In the genomic region with DNA sequence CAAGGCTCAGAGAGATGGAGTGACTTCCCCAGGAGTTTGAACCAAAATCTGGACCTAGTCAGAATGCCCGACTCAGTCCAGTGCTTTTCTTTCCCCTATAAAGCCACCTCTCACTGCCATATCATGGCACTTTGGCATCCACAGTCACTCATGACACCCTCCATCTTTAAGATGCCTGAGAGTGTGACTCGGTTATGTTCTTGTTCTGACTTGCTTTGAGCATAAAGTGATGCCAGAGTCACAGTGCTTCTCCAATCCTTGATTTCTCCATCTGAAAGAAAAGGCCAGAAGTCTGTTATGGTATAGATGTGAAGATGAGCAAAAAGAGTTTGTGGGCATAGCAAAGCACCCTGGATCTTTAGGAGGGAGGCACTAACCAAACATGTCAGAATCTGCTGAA, we compare ENCODE assay signal across 38 cellular contexts.
"Had no signal": no experiment of that assay in that cellular context is flagged by ENCODE, and none has a peak within 500 bp of the region (broad histone marks: within the 10 kb centered on the region; RNA-seq: fewer than 3 reads in every experiment).

No MANE protein-coding gene starts in this region.

- H3K27me3 Mint-ChIP-seq: activated B cell treated with CpG ODN at 0.5 μM for 24 hours; activated CD4-positive, alpha-beta memory T cell treated with anti-CD3 and anti-CD28 coated beads for 36 hours; activated CD4-positive, alpha-beta T cell treated with anti-CD3 and anti-CD28 coated beads, Interleukin-2, amount 10 ng/mL, durations not matched to agents 24 days and 14 days; activated naive CD8-positive, alpha-beta T cell treated with anti-CD3 and anti-CD28 coated beads for 36 hours; central memory CD8-positive, alpha-beta T cell had no signal

- DNase-seq: activated B cell treated with CpG ODN at 0.5 μM for 24 hours; activated CD4-positive, alpha-beta memory T cell treated with anti-CD3 and anti-CD28 coated beads for 36 hours; activated CD4-positive, alpha-beta T cell treated with anti-CD3 and anti-CD28 coated beads for 4 hours; activated CD4-positive, alpha-beta T cell treated with anti-CD3 and anti-CD28 coated beads, Interleukin-2, amount 10 ng/mL, durations not matched to agents 24 days and 14 days; activated CD4-positive, alpha-beta T cell treated with anti-CD3 and anti-CD28 coated beads, Interleukin-2, amount 50 U/mL, for 1 hour; activated CD4-positive, alpha-beta T cell treated with anti-CD3 and anti-CD28 coated beads, Interleukin-2, amount 50 U/mL, for 4 hours; activated CD4-positive, CD25-positive, alpha-beta regulatory T cell treated with anti-CD3 and anti-CD28 coated beads, Interleukin-2, amount 50 U/mL, for 72 hours; activated CD8-positive, alpha-beta memory T cell treated with anti-CD3 and anti-CD28 coated beads, Interleukin-2, amount 50 U/mL, for 4 hours; activated CD8-positive, alpha-beta T cell treated with anti-CD3 and anti-CD28 coated beads for 36 hours; activated effector memory CD4-positive, alpha-beta T cell treated with anti-CD3 and anti-CD28 coated beads, Interleukin-2, amount 50 U/mL, for 16 hours; activated gamma-delta T cell treated with Interleukin-2 at 50 U/mL for 16 hours; activated naive CD4-positive, alpha-beta T cell; activated naive CD4-positive, alpha-beta T cell treated with anti-CD3 and anti-CD28 coated beads for 36 hours; activated naive CD4-positive, alpha-beta T cell treated with anti-CD3 and anti-CD28 coated beads, Interleukin-2, amount 50 U/mL, for 16 hours; activated naive CD8-positive, alpha-beta T cell treated with anti-CD3 and anti-CD28 coated beads for 36 hours; activated T-cell treated with anti-CD3 and anti-CD28 coated beads for 4 hours; activated T-cell treated with anti-CD3 and anti-CD28 coated beads, Interleukin-2, amount 50 U/mL, for 1 hour; activated T-cell treated with anti-CD3 and anti-CD28 coated beads, Interleukin-2, amount 50 U/mL, for 4 hours; activated T-cell treated with anti-CD3 and anti-CD28 coated beads, Interleukin-2, amount 50 U/mL, for 72 hours; adrenal gland; amniotic stem cell; aorta; body of pancreas; brain microvascular endothelial cell; caudate nucleus; T-helper 1 cell; T-helper 2 cell; T-helper 9 cell had no signal

- H3K4me1 Mint-ChIP-seq: activated B cell treated with CpG ODN at 0.5 μM for 24 hours; activated naive CD8-positive, alpha-beta T cell treated with anti-CD3 and anti-CD28 coated beads for 36 hours; activated T-helper 17 cell treated with anti-CD3 and anti-CD28 coated beads, Interleukin-2, amount 50 U/mL, for 72 hours; central memory CD8-positive, alpha-beta T cell had no signal

- H3K27ac Mint-ChIP-seq: activated B cell treated with CpG ODN at 0.5 μM for 24 hours; activated CD4-positive, alpha-beta memory T cell treated with anti-CD3 and anti-CD28 coated beads for 36 hours; activated CD4-positive, alpha-beta T cell treated with anti-CD3 and anti-CD28 coated beads, Interleukin-2, amount 10 ng/mL, durations not matched to agents 24 days and 14 days; activated CD8-positive, alpha-beta T cell treated with anti-CD3 and anti-CD28 coated beads for 36 hours; activated naive CD4-positive, alpha-beta T cell treated with anti-CD3 and anti-CD28 coated beads for 36 hours; activated naive CD4-positive, alpha-beta T cell treated with anti-CD3 and anti-CD28 coated beads, Interleukin-2, amount 50 U/mL, for 72 hours; activated naive CD8-positive, alpha-beta T cell treated with anti-CD3 and anti-CD28 coated beads for 36 hours; activated T-cell treated with anti-CD3 and anti-CD28 coated beads, Interleukin-2, amount 50 U/mL, for 72 hours; activated T-helper 1 cell treated with anti-CD3 and anti-CD28 coated beads, Interleukin-12 subunit alpha, Interleukin-12 subunit beta, Interleukin-2, Interleukin-4 antibody, amounts not matched to agents 30 ng/mL and 10 ng/mL and 1 ng/mL, durations not matched to agents 14 hours and 24 hours and 36 hours; activated T-helper 17 cell treated with anti-CD3 and anti-CD28 coated beads, Interleukin-2, amount 50 U/mL, for 72 hours; T-helper 1 cell treated with Interleukin-12 subunit alpha and Interleukin-12 subunit beta and Interleukin-4 antibody, amounts not matched to agents 30 μg/mL and 1 μg/mL, for 36 hours; T-helper 2 cell treated with Interferon-gamma antibody and Interleukin-4, amounts not matched to agents 5 μg/mL and 100 μg/mL, for 36 hours had no signal

- H3K27me3 ChIP-seq: adrenal gland, body of pancreas, brain microvascular endothelial cell, breast epithelium, cardiac muscle cell had no signal

- H3K4me3 ChIP-seq: adrenal gland, body of pancreas, breast epithelium, cardiac muscle cell had no signal

- H3K36me3 ChIP-seq: adrenal gland, brain microvascular endothelial cell, breast epithelium, cardiac muscle cell had no signal

- H3K36me3 Mint-ChIP-seq: activated CD4-positive, alpha-beta memory T cell treated with anti-CD3 and anti-CD28 coated beads for 36 hours; activated naive CD4-positive, alpha-beta T cell treated with anti-CD3 and anti-CD28 coated beads, Interleukin-2, amount 50 U/mL, for 72 hours; activated naive CD8-positive, alpha-beta T cell treated with anti-CD3 and anti-CD28 coated beads for 36 hours had no signal

- H3K9me3 Mint-ChIP-seq: activated B cell treated with CpG ODN at 0.5 μM for 24 hours; activated CD4-positive, alpha-beta memory T cell treated with anti-CD3 and anti-CD28 coated beads for 36 hours; activated CD4-positive, alpha-beta T cell treated with anti-CD3 and anti-CD28 coated beads, Interleukin-2, amount 10 ng/mL, durations not matched to agents 24 days and 14 days; activated CD8-positive, alpha-beta T cell treated with anti-CD3 and anti-CD28 coated beads for 36 hours; activated naive CD4-positive, alpha-beta T cell treated with anti-CD3 and anti-CD28 coated beads for 36 hours; activated naive CD4-positive, alpha-beta T cell treated with anti-CD3 and anti-CD28 coated beads, Interleukin-2, amount 50 U/mL, for 72 hours; activated naive CD8-positive, alpha-beta T cell treated with anti-CD3 and anti-CD28 coated beads for 36 hours; activated T-cell treated with anti-CD3 and anti-CD28 coated beads, Interleukin-2, amount 50 U/mL, for 4 hours; activated T-cell treated with anti-CD3 and anti-CD28 coated beads, Interleukin-2, amount 50 U/mL, for 72 hours; activated T-helper 1 cell treated with anti-CD3 and anti-CD28 coated beads, Interleukin-12 subunit alpha, Interleukin-12 subunit beta, Interleukin-2, Interleukin-4 antibody, amounts not matched to agents 30 ng/mL and 10 ng/mL and 1 ng/mL, durations not matched to agents 14 hours and 24 hours and 36 hours; activated T-helper 17 cell treated with anti-CD3 and anti-CD28 coated beads, Interleukin-2, amount 50 U/mL, for 72 hours; T-helper 1 cell treated with Interleukin-12 subunit alpha and Interleukin-12 subunit beta and Interleukin-4 antibody, amounts not matched to agents 30 μg/mL and 1 μg/mL, for 36 hours; T-helper 2 cell treated with Interferon-gamma antibody and Interleukin-4, amounts not matched to agents 5 μg/mL and 100 μg/mL, for 36 hours had no signal

- H3K4me3 Mint-ChIP-seq: activated B cell treated with CpG ODN at 0.5 μM for 24 hours; activated CD4-positive, alpha-beta memory T cell treated with anti-CD3 and anti-CD28 coated beads for 36 hours; activated CD4-positive, alpha-beta T cell treated with anti-CD3 and anti-CD28 coated beads, Interleukin-2, amount 10 ng/mL, durations not matched to agents 24 days and 14 days; activated CD8-positive, alpha-beta T cell treated with anti-CD3 and anti-CD28 coated beads for 36 hours; activated naive CD4-positive, alpha-beta T cell treated with anti-CD3 and anti-CD28 coated beads for 36 hours; activated naive CD8-positive, alpha-beta T cell treated with anti-CD3 and anti-CD28 coated beads for 36 hours; activated T-cell treated with anti-CD3 and anti-CD28 coated beads, Interleukin-2, amount 50 U/mL, for 4 hours; activated T-cell treated with anti-CD3 and anti-CD28 coated beads, Interleukin-2, amount 50 U/mL, for 72 hours; activated T-helper 1 cell treated with anti-CD3 and anti-CD28 coated beads, Interleukin-12 subunit alpha, Interleukin-12 subunit beta, Interleukin-2, Interleukin-4 antibody, amounts not matched to agents 30 ng/mL and 10 ng/mL and 1 ng/mL, durations not matched to agents 14 hours and 24 hours and 36 hours; activated T-helper 17 cell treated with anti-CD3 and anti-CD28 coated beads, Interleukin-2, amount 50 U/mL, for 72 hours; central memory CD8-positive, alpha-beta T cell; T-helper 1 cell treated with Interleukin-12 subunit alpha and Interleukin-12 subunit beta and Interleukin-4 antibody, amounts not matched to agents 30 μg/mL and 1 μg/mL, for 36 hours; T-helper 2 cell treated with Interferon-gamma antibody and Interleukin-4, amounts not matched to agents 5 μg/mL and 100 μg/mL, for 36 hours had no signal

- FAIRE-seq: astrocyte, TTC549 had no signal
